Comparison of ENCODE assay signal across 1 cellular context in genomic region chr1:228177183-228177475, GRCh38.
TF ChIP-seq lines count a peak whose summit lies in the region.

No MANE protein-coding gene starts in this region.

TF ChIP-seq in WTC11, 78 proteins besides CTCF, POLR2A, EP300 and RAD21 (continued from another document):
- TF ChIP-seq ATF1 (CRISPR knock-in tag; IDR thresholded peaks at IDR 0.05) = no peak
